19 cellular contexts compared by ENCODE assay signal in genomic region chr9:90942555-90942954, GRCh38.
DNase-seq lines count a peak whose midpoint lies in the region; ATAC-seq, FAIRE-seq and TF ChIP-seq lines count a peak whose summit lies in the region.
"Had no signal": no experiment of that assay in that cellular context is flagged by ENCODE, and none has a peak within 500 bp of the region (broad histone marks: within the 10 kb centered on the region; RNA-seq: fewer than 3 reads in every experiment).

No MANE protein-coding gene starts in this region.

- TF ChIP-seq CTCF in keratinocyte (optimal IDR thresholded peaks at IDR 0.05 in 1 of 3, IDR thresholded peaks at IDR 0.05 in 1 of 3, conservative IDR thresholded peaks at IDR 0.05 in 1 of 3; ENCODE audit: extremely low read depth in 1 of 3, insufficient read depth in 2 of 3, low read length in 3 of 3) = no peak

- no peak overlapping the region for H3K4me3 Mint-ChIP-seq in naive thymus-derived CD8-positive, alpha-beta T cell
- H3K4me3 Mint-ChIP-seq: B cell, neural crest cell had no signal

- FAIRE-seq in keratinocyte (lab: Jason Lieb, UNC) = peak; percentile 99
- FAIRE-seq: GM18507, TTC549 had no signal

- H3K9ac ChIP-seq in keratinocyte (ENCODE audit: control insufficient read depth, extremely low read depth, insufficient read depth, low read length) = peak overlapping the region; percentile 59

- H3K4me3 ChIP-seq in keratinocyte (ENCODE audit: control insufficient read depth in 2 of 3, extremely low read depth in 1 of 3, insufficient read depth in 2 of 3, low read depth in 1 of 3, low read length in 3 of 3) = no peak overlapping the region
- H3K4me3 ChIP-seq in effector memory CD4-positive, alpha-beta T cell (ENCODE audit: insufficient read depth, low read depth, low read length, poor library complexity, severe bottlenecking) = no peak overlapping the region
- H3K4me3 ChIP-seq: breast epithelium, heart left ventricle, left lung had no signal

- POLR2A ChIA-PET in naive thymus-derived CD8-positive, alpha-beta T cell (lab: Charles Lee) = no interaction called here

- H3K36me3 Mint-ChIP-seq in naive thymus-derived CD8-positive, alpha-beta T cell = peaks cover 0 to 9% (median 0%) of the 10 kb centered on the region in 3 donors

- H3K4me2 ChIP-seq in keratinocyte (ENCODE audit: control insufficient read depth, extremely low read depth, insufficient read depth, low read depth, low read length) = peak overlapping the region; percentile 60

- no peaks in the 10 kb centered on the region for H3K4me1 Mint-ChIP-seq in naive thymus-derived CD8-positive, alpha-beta T cell
- H3K4me1 Mint-ChIP-seq: B cell had no signal

- H3K27me3 Mint-ChIP-seq in naive thymus-derived CD8-positive, alpha-beta T cell = peaks cover 4 to 38% (median 11%) of the 10 kb centered on the region in 5 donors

- no peaks in the 10 kb centered on the region for H4K20me1 ChIP-seq in keratinocyte (ENCODE audit: control insufficient read depth, extremely low read depth, insufficient read depth, low read length)

- peak; percentile 44 for ATAC-seq in GM21515 (IDR thresholded peaks at IDR 0.05; ENCODE audit: unreplicated experiment)
- ATAC-seq in naive thymus-derived CD8-positive, alpha-beta T cell = no peak
- ATAC-seq in HG03378 (IDR thresholded peaks at IDR 0.05; ENCODE audit: unreplicated experiment) = no peak
- ATAC-seq: heart left ventricle, left lung, sciatic nerve had no signal

- H3K27me3 ChIP-seq in keratinocyte (ENCODE audit: control insufficient read depth, extremely low read depth, insufficient read depth, low read length) = no peaks in the 10 kb centered on the region
- peaks cover 3% of the 10 kb centered on the region for H3K27me3 ChIP-seq in effector memory CD4-positive, alpha-beta T cell (replicated peaks; ENCODE audit: control insufficient read depth, insufficient read depth, low read length, poor library complexity, severe bottlenecking)
- H3K27me3 ChIP-seq: breast epithelium had no signal

- peak overlapping the region; percentile 81 for H3K27ac ChIP-seq in keratinocyte (ENCODE audit: control insufficient read depth, insufficient read depth, low read length)
- no peak overlapping the region for H3K27ac ChIP-seq in effector memory CD4-positive, alpha-beta T cell (ENCODE audit: insufficient read depth, low read length, poor library complexity, severe bottlenecking)
- H3K27ac ChIP-seq: heart left ventricle, left lung had no signal

- no peaks in the 10 kb centered on the region for H3K79me2 ChIP-seq in keratinocyte (ENCODE audit: control insufficient read depth, insufficient read depth, low read length)

- peaks cover 0 to 2% (median 0%) of the 10 kb centered on the region in 9 donors for H3K9me3 Mint-ChIP-seq in naive thymus-derived CD8-positive, alpha-beta T cell

- H3K9me3 ChIP-seq in keratinocyte (ENCODE audit: control insufficient read depth, low read depth, low read length) = peaks cover 3% of the 10 kb centered on the region
- H3K9me3 ChIP-seq in effector memory CD4-positive, alpha-beta T cell (ENCODE audit: control insufficient read depth, low read length) = no peaks in the 10 kb centered on the region
- H3K9me3 ChIP-seq: breast epithelium, left lung had no signal

- H3K4me1 ChIP-seq in keratinocyte (ENCODE audit: control insufficient read depth, extremely low read depth, insufficient read depth, low read length) = peaks cover 17% of the 10 kb centered on the region
- H3K4me1 ChIP-seq in effector memory CD4-positive, alpha-beta T cell (ENCODE audit: control insufficient read depth, insufficient read depth, low read length, poor library complexity, severe bottlenecking) = no peaks in the 10 kb centered on the region
- H3K4me1 ChIP-seq: breast epithelium, heart left ventricle, left lung had no signal

- no peaks in the 10 kb centered on the region for H3K9me1 ChIP-seq in keratinocyte (ENCODE audit: control insufficient read depth, extremely low read depth, insufficient read depth, low read length)

- no peak overlapping the region for H2AFZ ChIP-seq in keratinocyte (ENCODE audit: control insufficient read depth, low read length)

- DNase-seq in DMS79 (lab: John Stamatoyannopoulos, UW) (peak; percentile 93), NCI-H510A treated with DMSO at 0.1 percent for 48 hours (lab: John Stamatoyannopoulos, UW) (peak; percentile 73), keratinocyte (ENCODE audit: low read depth, low spot score) (peak; percentile 90), NCI-H524 (lab: John Stamatoyannopoulos, UW) (no peak)
- no peak for DNase-seq in naive thymus-derived CD8-positive, alpha-beta T cell
- no peak for DNase-seq in effector memory CD4-positive, alpha-beta T cell
- DNase-seq: activated CD8-positive, alpha-beta memory T cell treated with anti-CD3 and anti-CD28 coated beads for 24 hours; activated naive CD4-positive, alpha-beta T cell treated with Interleukin-2 at 50 U/mL for 16 hours; heart left ventricle; left lung; NCI-H446 had no signal

- dilution Hi-C loops in keratinocyte (cut with MboI; ENCODE audit: extremely low pct_ligation_motif_present, low sequenced_read_pairs) = no loop called here

- no peaks in the 10 kb centered on the region for H3K36me3 ChIP-seq in keratinocyte (ENCODE audit: control insufficient read depth in 2 of 2, extremely low read depth in 1 of 2, insufficient read depth in 2 of 2, low read length in 2 of 2)
- no peaks in the 10 kb centered on the region for H3K36me3 ChIP-seq in effector memory CD4-positive, alpha-beta T cell (ENCODE audit: control insufficient read depth, insufficient read depth, low read length)
- H3K36me3 ChIP-seq: breast epithelium, heart left ventricle, left lung had no signal

- H3K27ac Mint-ChIP-seq in naive thymus-derived CD8-positive, alpha-beta T cell = no peak overlapping the region
- H3K27ac Mint-ChIP-seq: B cell had no signal

Comparison
In these comparisons a context has a peak if more than half of its experiments do, and no peak if none do; other contexts are left out.
1. DNase-seq: peak in DMS79 (single experiment), NCI-H510A treated with DMSO at 0.1 percent for 48 hours (single experiment) and keratinocyte (single experiment); none in NCI-H524 (0 of 2), naive thymus-derived CD8-positive, alpha-beta T cell (0 of 10) and effector memory CD4-positive, alpha-beta T cell (0 of 3).